In the genomic region with DNA sequence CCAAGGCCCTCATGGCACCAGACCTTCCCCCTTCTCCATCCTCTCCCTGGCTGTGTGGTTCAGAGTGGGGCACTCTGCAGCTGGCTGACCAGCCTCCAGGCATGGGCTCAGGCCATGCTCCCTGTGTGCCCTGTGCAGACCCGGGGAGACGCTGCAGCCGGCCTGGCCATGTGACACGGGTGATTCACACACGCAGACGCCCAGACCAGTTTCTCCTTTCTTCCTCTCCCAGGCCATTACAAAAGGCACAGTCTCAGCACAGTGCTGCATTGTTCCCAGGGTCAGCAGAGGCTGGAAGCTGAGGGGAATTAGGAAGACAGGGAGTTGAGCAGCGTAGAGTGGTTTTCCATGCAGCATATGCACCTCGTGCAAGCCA, we compare ENCODE assay signal across 10 cellular contexts.
DNase-seq lines count a peak whose midpoint lies in the region; ATAC-seq, FAIRE-seq and TF ChIP-seq lines count a peak whose summit lies in the region.
"Had no signal": no experiment of that assay in that cellular context is flagged by ENCODE, and none has a peak within 500 bp of the region (broad histone marks: within the 10 kb centered on the region; RNA-seq: fewer than 3 reads in every experiment).

No MANE protein-coding gene starts in this region.

- CTCF ChIA-PET in CD4-positive, alpha-beta memory T cell (lab: Charles Lee; ENCODE audit: partially characterized antibody): interaction anchor here (1.2 to 6.7 kb wide), 7 partner anchors 14 to 1030 kb away, joined by 3 to 89 read pairs (median 4); no protein-coding TSS in a partner anchor

- H3K27me3 ChIP-seq in breast epithelium: no peaks in the 10 kb centered on the region
- H3K27me3 ChIP-seq in CD4-positive, alpha-beta memory T cell (ENCODE audit: insufficient read depth, low read length): no peaks in the 10 kb centered on the region

- H3K27me3 Mint-ChIP-seq in CD4-positive, alpha-beta memory T cell: no peaks in the 10 kb centered on the region

- H3K27ac Mint-ChIP-seq in CD4-positive, alpha-beta memory T cell: no peak overlapping the region
- H3K27ac Mint-ChIP-seq: activated naive CD4-positive, alpha-beta T cell treated with anti-CD3 and anti-CD28 coated beads, Interleukin-2, amount 50 U/mL, for 24 hours had no signal

- no peak for ATAC-seq in HG02623 (IDR thresholded peaks at IDR 0.05; ENCODE audit: unreplicated experiment)

- H3K4me3 Mint-ChIP-seq in CD4-positive, alpha-beta memory T cell: no peak overlapping the region
- H3K4me3 Mint-ChIP-seq: activated naive CD4-positive, alpha-beta T cell treated with anti-CD3 and anti-CD28 coated beads, Interleukin-2, amount 50 U/mL, for 24 hours had no signal

- DNase-seq in ELR (ENCODE audit: low read depth) (peak; percentile 52), breast epithelium (ENCODE audit: low spot score in 2 of 2) (peak in 1 of 2 donors; percentile 64), islet precursor cell (peak; percentile 99), retina (peak; percentile 62), H4 (ENCODE audit: low spot score) (no peak), HTR-8/SVneo (ENCODE audit: insufficient read length, low spot score) (no peak)
- DNase-seq in CD4-positive, alpha-beta memory T cell: no peak
- DNase-seq: DMS79 had no signal

- intact Hi-C loops in breast epithelium (cut with DNase I; ENCODE audit: low total_unique reads): no loop called here
- intact Hi-C loops in CD4-positive, alpha-beta memory T cell (cut with micrococcal nuclease): no loop called here

- peaks cover 0 to 1% (median 0%) of the 10 kb centered on the region in 4 donors for H3K4me1 Mint-ChIP-seq in CD4-positive, alpha-beta memory T cell
- H3K4me1 Mint-ChIP-seq: activated naive CD4-positive, alpha-beta T cell treated with anti-CD3 and anti-CD28 coated beads, Interleukin-2, amount 50 U/mL, for 24 hours had no signal

- FAIRE-seq in HTR-8/SVneo (lab: Jason Lieb, UNC): no peak

- no peaks in the 10 kb centered on the region for H3K36me3 ChIP-seq in breast epithelium
- H3K36me3 ChIP-seq in CD4-positive, alpha-beta memory T cell (ENCODE audit: insufficient read depth, low read length): no peaks in the 10 kb centered on the region

- peak overlapping the region; percentile 59 to 76 for H3K27ac ChIP-seq in breast epithelium
- no peak overlapping the region for H3K27ac ChIP-seq in CD4-positive, alpha-beta memory T cell (ENCODE audit: low read depth, low read length)

- no peaks in the 10 kb centered on the region for H3K9me3 Mint-ChIP-seq in CD4-positive, alpha-beta memory T cell
- H3K9me3 Mint-ChIP-seq: activated naive CD4-positive, alpha-beta T cell treated with anti-CD3 and anti-CD28 coated beads, Interleukin-2, amount 50 U/mL, for 24 hours had no signal

- H3K4me1 ChIP-seq in breast epithelium: peaks cover 0 to 19% of the 10 kb centered on the region in 2 donors
- no peaks in the 10 kb centered on the region for H3K4me1 ChIP-seq in CD4-positive, alpha-beta memory T cell (ENCODE audit: insufficient read depth, low read length)

- H3K9me3 ChIP-seq in breast epithelium: no peaks in the 10 kb centered on the region
- no peaks in the 10 kb centered on the region for H3K9me3 ChIP-seq in CD4-positive, alpha-beta memory T cell (ENCODE audit: control insufficient read depth in 1 of 2, low read length in 2 of 2)

- H3K4me3 ChIP-seq in breast epithelium: no peak overlapping the region
- H3K4me3 ChIP-seq in CD4-positive, alpha-beta memory T cell (ENCODE audit: low read length in 2 of 2): no peak overlapping the region

- no peaks in the 10 kb centered on the region for H3K36me3 Mint-ChIP-seq in CD4-positive, alpha-beta memory T cell
- H3K36me3 Mint-ChIP-seq: activated naive CD4-positive, alpha-beta T cell treated with anti-CD3 and anti-CD28 coated beads, Interleukin-2, amount 50 U/mL, for 24 hours had no signal

- no peak for TF ChIP-seq POLR2A in breast epithelium (IDR thresholded peaks at IDR 0.05)

- POLR2A ChIA-PET in CD4-positive, alpha-beta memory T cell (lab: Charles Lee; ENCODE audit: partially characterized antibody): no interaction called here

- no peak for TF ChIP-seq CTCF in breast epithelium (IDR thresholded peaks at IDR 0.05)

Comparison
In these comparisons a context has a peak if more than half of its experiments do, and no peak if none do; other contexts are left out.
1. DNase-seq: peak in ELR (single experiment), islet precursor cell (single experiment) and retina (single experiment); none in CD4-positive, alpha-beta memory T cell (0 of 5), H4 (single experiment) and HTR-8/SVneo (single experiment).